In the genomic region with DNA sequence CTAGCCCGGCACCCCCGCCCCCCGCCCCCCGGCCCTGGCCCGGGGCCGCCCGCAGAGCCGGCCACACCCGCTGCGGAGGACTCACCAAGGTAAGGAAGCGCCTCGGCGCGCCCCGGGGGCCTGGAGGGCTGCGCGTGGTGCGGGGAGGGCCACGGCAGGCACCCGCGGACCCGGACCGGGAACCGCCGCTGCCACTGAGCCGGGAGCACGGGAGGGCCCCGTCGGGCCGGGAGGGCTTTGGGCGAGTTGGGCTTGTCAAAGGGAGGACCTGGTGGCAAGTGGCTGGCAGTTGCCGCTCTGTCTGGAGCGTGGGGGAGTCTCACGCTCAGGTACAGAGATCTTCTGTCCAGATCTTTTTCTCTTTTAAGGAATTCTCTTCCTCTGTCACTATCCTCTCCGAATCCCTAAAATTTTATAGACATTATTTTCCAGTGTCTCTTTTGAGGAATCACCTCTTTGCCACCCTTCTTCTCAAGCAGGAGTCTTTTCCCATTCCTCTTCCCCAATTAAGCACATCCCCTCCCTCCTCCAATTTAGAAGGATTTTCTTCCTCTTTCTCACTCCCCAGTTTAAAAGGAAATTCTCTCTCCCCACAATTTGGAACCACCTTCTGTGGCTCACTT, we compare ENCODE assay signal across 11 cellular contexts. TPM values are rescaled to one million over a fixed set of nuclear protein-coding genes. Genes with fewer than 3 reads are reported as not detected.
A peak's percentile ranks its signal among the peaks of the same experiment; 100 is the strongest.
DNase-seq lines count a peak whose midpoint lies in the region; ATAC-seq, FAIRE-seq and TF ChIP-seq lines count a peak whose summit lies in the region.
"Had no signal": no experiment of that assay in that cellular context is flagged by ENCODE, and none has a peak within 500 bp of the region (broad histone marks: within the 10 kb centered on the region; RNA-seq: fewer than 3 reads in every experiment).

No MANE protein-coding gene starts in this region.

- peaks cover 37% of the 10 kb centered on the region for H3K4me1 Mint-ChIP-seq in activated CD8-positive, alpha-beta T cell treated with anti-CD3 and anti-CD28 coated beads for 36 hours (ENCODE audit: low read depth)

- H2AFZ ChIP-seq in HepG2 (ENCODE audit: low read length) = no peak overlapping the region

- H3K36me3 ChIP-seq in HepG2 (replicated peaks in 1 of 2; ENCODE audit: control insufficient read depth in 1 of 2, insufficient read depth in 2 of 2, low read length in 2 of 2) = no peaks in the 10 kb centered on the region

- TF ChIP-seq RAD21 in A549 (conservative IDR thresholded peaks at IDR 0.05 in 1 of 2, IDR thresholded peaks at IDR 0.05 in 1 of 2) = no peak
- no peak for TF ChIP-seq RAD21 in HepG2 (CRISPR knock-in tag; IDR thresholded peaks at IDR 0.05)

- no peak for TF ChIP-seq POLR2A in A549 (IDR thresholded peaks at IDR 0.05; ENCODE audit: low read length)
- no peak for TF ChIP-seq POLR2A in HepG2 (IDR thresholded peaks at IDR 0.05; ENCODE audit: insufficient read depth in 1 of 2, low read depth in 2 of 2, low read length in 2 of 2)

- intact Hi-C loops in activated CD8-positive, alpha-beta T cell treated with anti-CD3 and anti-CD28 coated beads for 36 hours (cut with micrococcal nuclease) = loop anchor here (10.0 kb wide), 1 partner anchor 455 kb away; no protein-coding TSS in a partner anchor
- intact Hi-C loops in HepG2 (cut with micrococcal nuclease; ENCODE audit: unreplicated experiment) = no loop called here

- 5% methylated on average over 8 of the region's 35 CpGs for WGBS in A549 (ENCODE audit: missing lambda C conversion rate)
- 3% methylated on average over 16 of the region's 35 CpGs for WGBS in HepG2 (ENCODE audit: low lambda C conversion rate)

- no peaks in the 10 kb centered on the region; the same call in 1 of the 2 replicates for H4K20me1 ChIP-seq in HepG2 (ENCODE audit: insufficient read depth, low read length)

- CTCF ChIA-PET in A549 (lab: Yijun Ruan, JAX) (interaction anchor here (0.9 to 1.0 kb wide), 2 partner anchors 11 to 41 kb away, joined by 3 to 4 read pairs; partner anchors contain the start of gene LHX2), HepG2 (lab: Yijun Ruan, JAX; ENCODE audit: low intra/inter-chr PET ratio, low total read pairs) (no interaction called here)
- CTCF ChIA-PET in activated CD8-positive, alpha-beta T cell treated with anti-CD3 and anti-CD28 coated beads for 36 hours (lab: Charles Lee) = no interaction called here

- no peak overlapping the region for H3K27ac Mint-ChIP-seq in activated CD8-positive, alpha-beta T cell treated with anti-CD3 and anti-CD28 coated beads for 36 hours

- H3K9me3 Mint-ChIP-seq in activated CD8-positive, alpha-beta T cell treated with anti-CD3 and anti-CD28 coated beads for 36 hours = no peaks in the 10 kb centered on the region

- peak; percentile 48 to 58; a peak in 5 of 6 replicates for ATAC-seq in A549
- ATAC-seq in activated CD8-positive, alpha-beta T cell treated with anti-CD3 and anti-CD28 coated beads for 36 hours = no peak
- peak; percentile 29; the same call in 1 of the 3 replicates for ATAC-seq in HepG2
- ATAC-seq in GM18909 (IDR thresholded peaks at IDR 0.05; ENCODE audit: poor library complexity, unreplicated experiment) = no peak
- no peak for ATAC-seq in GM18868 (IDR thresholded peaks at IDR 0.05; ENCODE audit: unreplicated experiment)

- TF ChIP-seq EP300 in A549 (IDR thresholded peaks at IDR 0.05) (no peak), HepG2 (IDR thresholded peaks at IDR 0.05; ENCODE audit: low read depth in 2 of 2, low read length in 2 of 2) (no peak), HepG2 (CRISPR knock-in tag; IDR thresholded peaks at IDR 0.05; ENCODE audit: borderline replicate concordance) (no peak)

- H3K27ac ChIP-seq in A549 = peak overlapping the region; percentile 48 to 83; a peak in 5 of 6 replicates
- no peak overlapping the region for H3K27ac ChIP-seq in HepG2 (ENCODE audit: extremely low read length, insufficient read depth, low read length)

- TF ChIP-seq CTCF in A549 (IDR thresholded peaks at IDR 0.05) (no peak), HepG2 (CRISPR knock-in tag; IDR thresholded peaks at IDR 0.05) (no peak)
- TF ChIP-seq CTCF in activated CD8-positive, alpha-beta T cell treated with anti-CD3 and anti-CD28 coated beads for 36 hours (IDR thresholded peaks at IDR 0.05) = no peak

- in situ Hi-C loops in HepG2 (cut with HindIII; ENCODE audit: extremely low pct_ligation_motif_present, low pct_unique_long_range_greater_than_20kb) = no loop called here

- peak overlapping the region; percentile 70 for H3K4me3 ChIP-seq in A549
- peak overlapping the region in 1 of 3 experiments; percentile 58; a peak in 2 of 6 replicates for H3K4me3 ChIP-seq in HepG2 (replicated peaks in 1 of 3; ENCODE audit: insufficient read depth in 1 of 3, low read depth in 2 of 3, low read length in 3 of 3)

- H3K9ac ChIP-seq in HepG2 (ENCODE audit: insufficient read depth, low read depth, low read length) = no peak overlapping the region

- no peaks in the 10 kb centered on the region for H3K79me2 ChIP-seq in HepG2 (ENCODE audit: insufficient read depth, low read length)

- DNase-seq in A549 (ENCODE audit: low read depth in 1 of 2, low spot score in 1 of 2) (peak in 1 of 2 experiments; percentile 15), COLO668 (lab: John Stamatoyannopoulos, UW; ENCODE audit: unreplicated experiment) (peak; percentile 36), HepG2 (ENCODE audit: low spot score) (no peak), AG08395 (ENCODE audit: low spot score) (no peak), mucosa of gallbladder (ENCODE audit: low spot score) (no peak)
- DNase-seq in activated CD8-positive, alpha-beta T cell treated with anti-CD3 and anti-CD28 coated beads for 36 hours = no peak
- DNase-seq: cerebellar nuclear complex, head of caudate nucleus had no signal

- H3K4me3 Mint-ChIP-seq in activated CD8-positive, alpha-beta T cell treated with anti-CD3 and anti-CD28 coated beads for 36 hours = peak overlapping the region; percentile 31

- H3K36me3 Mint-ChIP-seq in activated CD8-positive, alpha-beta T cell treated with anti-CD3 and anti-CD28 coated beads for 36 hours (ENCODE audit: low read depth) = no peaks in the 10 kb centered on the region

- H3K4me1 ChIP-seq in A549 = no peaks in the 10 kb centered on the region
- H3K4me1 ChIP-seq in HepG2 (ENCODE audit: insufficient read depth, low read length) = peaks cover 20% of the 10 kb centered on the region

- no peak for FAIRE-seq in A549 (lab: Jason Lieb, UNC)
- no peak for FAIRE-seq in HepG2 (lab: Jason Lieb, UNC)

- POLR2A ChIA-PET in A549 (lab: Yijun Ruan, JAX) = no interaction called here
- POLR2A ChIA-PET in activated CD8-positive, alpha-beta T cell treated with anti-CD3 and anti-CD28 coated beads for 36 hours (lab: Charles Lee) = no interaction called here
- POLR2A ChIA-PET in HepG2 (lab: Yijun Ruan, JAX) = no interaction called here

- H3K4me2 ChIP-seq in A549 = peak overlapping the region; percentile 100
- H3K4me2 ChIP-seq in HepG2 (ENCODE audit: low read depth, low read length) = peak overlapping the region; percentile 32; the same call in 1 of the 2 replicates

- H3K9me3 ChIP-seq in A549 (no peaks in the 10 kb centered on the region), HepG2 (ENCODE audit: low read length) (no peaks in the 10 kb centered on the region)

- H3K27me3 Mint-ChIP-seq in activated CD8-positive, alpha-beta T cell treated with anti-CD3 and anti-CD28 coated beads for 36 hours = peaks cover 81% of the 10 kb centered on the region

- H3K27me3 ChIP-seq in HepG2 (ENCODE audit: control insufficient read depth in 1 of 2, insufficient read depth in 2 of 2, low read length in 2 of 2) = peaks cover 22 to 86% of the 10 kb centered on the region in 2 experiments; a peak in 4 of 5 replicates

- BruUV-seq in HepG2 (replicated peaks; lab: Mats Ljungman, UMichigan) = no TSS peak

TF ChIP-seq in HepG2, 621 proteins besides CTCF, POLR2A, EP300 and RAD21 (continues in another document):
- TF ChIP-seq ZNF263 (CRISPR knock-in tag; IDR thresholded peaks at IDR 0.05) (0 out of 2 replicates have a peak, but pooled peaks have one; percentile 12), EZH2 (conservative IDR thresholded peaks at IDR 0.05; ENCODE audit: low read depth, low read length) (peak; percentile 87; the same call in 1 of the 2 replicates), ZNF777 (CRISPR knock-in tag; IDR thresholded peaks at IDR 0.05) (0 out of 2 replicates have a peak, but pooled peaks have one; percentile 45)

RNA-seq across cellular contexts. Expression of gene LHX2, which starts 11.3 kb away (rescaled TPM):
- polyA plus RNA-seq in A549 (2011; rRNA removed) = 2.4 and 2.9 TPM in 2 replicates
- polyA plus RNA-seq in A549 (2012; cell fraction: cytosol; rRNA removed) = 8.7 and 11.5 TPM in 2 replicates
- polyA plus RNA-seq in A549 (2012; cell fraction: nucleus; rRNA removed) = 11.0 and 12.4 TPM in 2 replicates
- polyA plus RNA-seq in A549 (2017; fragmentation: RNase III; extraction: RNeasy Plus Mini Kit Qiagen cat#74134 plus additional on column Dnase treatment) = 4.1 to 4.6 TPM (median 4.4 TPM) in 3 replicates
- polyA minus RNA-seq in A549 (2011; rRNA and poly(A)+ RNA removed) = 2.0 and 4.1 TPM in 2 replicates
- not detected for total RNA-seq in activated CD8-positive, alpha-beta T cell treated with anti-CD3 and anti-CD28 coated beads for 36 hours
- not detected in 2 replicates for total RNA-seq in HepG2 (2016; rRNA removed; fragmentation: Illumina TruSeq; extraction: Trizol)
- not detected in 2 replicates for total RNA-seq in HepG2 (2016; cell fraction: cytosol; rRNA removed; fragmentation: Illumina TruSeq; extraction: Trizol; ENCODE audit: low read depth)
- not detected in 2 replicates for total RNA-seq in HepG2 (2016; cell fraction: insoluble cytoplasmic fraction; rRNA removed; fragmentation: Illumina TruSeq; extraction: Trizol)
- not detected in 2 replicates for total RNA-seq in HepG2 (2016; cell fraction: membrane; rRNA removed; fragmentation: Illumina TruSeq; extraction: Trizol)
- total RNA-seq in HepG2 (2016; cell fraction: nucleus; rRNA removed; fragmentation: Illumina TruSeq; extraction: Trizol) = not detected in 2 replicates
- not detected in 2 replicates for polyA plus RNA-seq in HepG2 (2011; rRNA removed)
- not detected in 2 replicates for polyA plus RNA-seq in HepG2 (2011; cell fraction: cytosol; rRNA removed)
- 0.12 TPM in 1 of 2 replicates, not detected in the other for polyA plus RNA-seq in HepG2 (2011; cell fraction: nucleus; rRNA removed)
- polyA plus RNA-seq in HepG2 (2012) = not detected in 2 replicates
- not detected in 2 replicates for polyA plus RNA-seq in HepG2 (2016; cell fraction: cytosol; fragmentation: Illumina TruSeq; extraction: Trizol; ENCODE audit: low read depth)
- not detected in 2 replicates for polyA plus RNA-seq in HepG2 (2016; cell fraction: insoluble cytoplasmic fraction; fragmentation: Illumina TruSeq; extraction: Trizol; ENCODE audit: low read depth)
- not detected in 2 replicates for polyA plus RNA-seq in HepG2 (2016; cell fraction: membrane; fragmentation: Illumina TruSeq; extraction: Trizol; ENCODE audit: low read depth)
- polyA plus RNA-seq in HepG2 (2016; cell fraction: nucleus; fragmentation: Illumina TruSeq; extraction: Trizol; ENCODE audit: insufficient read depth, low read depth) = not detected in 2 replicates
- 16.6 TPM in 1 of 2 replicates, not detected in the other for polyA minus RNA-seq in HepG2 (2011; rRNA and poly(A)+ RNA removed; ENCODE audit: low replicate concordance)
- 0.44 TPM in 1 of 2 replicates, not detected in the other for polyA minus RNA-seq in HepG2 (2011; cell fraction: cytosol; rRNA and poly(A)+ RNA removed)
- polyA minus RNA-seq in HepG2 (2011; cell fraction: nucleus; rRNA and poly(A)+ RNA removed) = not detected in 2 replicates
- 0.17 TPM for total RNA-seq in mucosa of gallbladder
- total RNA-seq: myocyte had no signal

Comparison
In these comparisons a context has a peak if more than half of its experiments do, and no peak if none do; other contexts are left out.
1. ATAC-seq: peak in A549 (2 of 2) and HepG2 (single experiment); none in activated CD8-positive, alpha-beta T cell treated with anti-CD3 and anti-CD28 coated beads for 36 hours (single experiment), GM18909 (single experiment) and GM18868 (single experiment).